10 cellular contexts compared by ENCODE assay signal in genomic region chr15:53716909-53717878, GRCh38. TPM values are rescaled to one million over a fixed set of nuclear protein-coding genes. Genes with fewer than 3 reads are reported as not detected.
DNase-seq lines count a peak whose midpoint lies in the region; TF ChIP-seq lines count a peak whose summit lies in the region.
"Had no signal": no experiment of that assay in that cellular context is flagged by ENCODE, and none has a peak within 500 bp of the region (broad histone marks: within the 10 kb centered on the region; RNA-seq: fewer than 3 reads in every experiment).

No MANE protein-coding gene starts in this region.

- H3K4me2 ChIP-seq in MM.1S (ENCODE audit: low read depth, low read length), result no peak overlapping the region

- no peak overlapping the region for H3K4me3 ChIP-seq in MM.1S (ENCODE audit: low read length)
- no peak overlapping the region for H3K4me3 ChIP-seq in uterus
- H3K4me3 ChIP-seq in vagina, result no peak overlapping the region
- H3K4me3 ChIP-seq: mucosa of descending colon had no signal

- no peaks in the 10 kb centered on the region for H3K9me2 ChIP-seq in MM.1S (replicated peaks; ENCODE audit: insufficient read depth, low read length)

- H3K79me2 ChIP-seq in MM.1S (ENCODE audit: low read length), result no peaks in the 10 kb centered on the region

- no peaks in the 10 kb centered on the region for H3K27me3 ChIP-seq in MM.1S (replicated peaks; ENCODE audit: insufficient read depth, low read length)
- H3K27me3 ChIP-seq in uterus, result no peaks in the 10 kb centered on the region
- no peaks in the 10 kb centered on the region for H3K27me3 ChIP-seq in vagina

- DNase-seq in DMS79 (lab: John Stamatoyannopoulos, UW), result peak; percentile 2
- DNase-seq in MM.1S, result peak; percentile 32
- DNase-seq in astrocyte of the hippocampus (ENCODE audit: low read depth, low spot score), result peak; percentile 23
- peak; percentile 24 for DNase-seq in midbrain (lab: John Stamatoyannopoulos, UW)
- no peak for DNase-seq in stimulated activated CD8-positive, alpha-beta memory T cell treated with anti-CD3 and anti-CD28 coated beads, Interleukin-4, amount 100 ng/mL, for 48 hours
- DNase-seq in uterus, result no peak
- no peak for DNase-seq in vagina (ENCODE audit: extremely low spot score in 2 of 2)
- DNase-seq in NCI-H128 (lab: John Stamatoyannopoulos, UW; ENCODE audit: unreplicated experiment), result no peak

- H3K36me3 ChIP-seq in MM.1S (replicated peaks; ENCODE audit: insufficient read depth, low read length) (no peaks in the 10 kb centered on the region), uterus (no peaks in the 10 kb centered on the region), vagina (no peaks in the 10 kb centered on the region)

- no peak overlapping the region for H3K27ac ChIP-seq in MM.1S (ENCODE audit: low read length)
- H3K27ac ChIP-seq in uterus, result no peak overlapping the region
- no peak overlapping the region for H3K27ac ChIP-seq in vagina

- TF ChIP-seq POLR2A in uterus (IDR thresholded peaks at IDR 0.05), result no peak
- TF ChIP-seq POLR2A in vagina (IDR thresholded peaks at IDR 0.05), result no peak

- H2AFZ ChIP-seq in MM.1S (ENCODE audit: low read length), result no peak overlapping the region

- no peaks in the 10 kb centered on the region for H4K20me1 ChIP-seq in MM.1S (ENCODE audit: insufficient read depth, low read length)

- H3K4me1 ChIP-seq in MM.1S (ENCODE audit: low read length), result no peaks in the 10 kb centered on the region
- H3K4me1 ChIP-seq in uterus, result no peaks in the 10 kb centered on the region
- H3K4me1 ChIP-seq in vagina, result no peaks in the 10 kb centered on the region

- TF ChIP-seq CTCF in MM.1S (IDR thresholded peaks at IDR 0.05; ENCODE audit: low read length) (peak; percentile 34), uterus (IDR thresholded peaks at IDR 0.05) (peak in 1 of 4 experiments; percentile 6), vagina (IDR thresholded peaks at IDR 0.05) (no peak)

- no peaks in the 10 kb centered on the region for H3F3A ChIP-seq in MM.1S (ENCODE audit: insufficient read depth, low read length)

- intact Hi-C loops in uterus (cut with DNase I; ENCODE audit: low total_unique reads) (no loop called here), vagina (cut with DNase I) (no loop called here)

- H3K9ac ChIP-seq in MM.1S (ENCODE audit: low read length), result no peak overlapping the region

- H3K9me3 ChIP-seq in MM.1S (replicated peaks; ENCODE audit: insufficient read depth, low read length) (no peaks in the 10 kb centered on the region), uterus (no peaks in the 10 kb centered on the region), vagina (no peaks in the 10 kb centered on the region)
- H3K9me3 ChIP-seq: mucosa of descending colon had no signal

RNA-seq across cellular contexts. Expression of gene WDR72, which starts 42.3 kb away (rescaled TPM):
- total RNA-seq in uterus (1 to 10 TPM in 1 of 4 donors, under 1 TPM in 2, not detected in 1; 0.15 to 2.8 (median 0.59) TPM), vagina (not detected)
- total RNA-seq: dermis microvascular lymphatic vessel endothelial cell had no signal

Comparison
In these comparisons a context has a peak if more than half of its experiments do, and no peak if none do; other contexts are left out.
1. DNase-seq: peak in DMS79 (single experiment), MM.1S (single experiment), astrocyte of the hippocampus (single experiment) and midbrain (single experiment); none in stimulated activated CD8-positive, alpha-beta memory T cell treated with anti-CD3 and anti-CD28 coated beads, Interleukin-4, amount 100 ng/mL, for 48 hours (single experiment), uterus (0 of 2), vagina (0 of 2) and NCI-H128 (single experiment).